ENCODE assay signal across 1 cellular context in genomic region chr3:186529204-186529999, GRCh38.
TF ChIP-seq lines count a peak whose summit lies in the region.

No MANE protein-coding gene starts in this region.

TF ChIP-seq in HepG2, 621 proteins besides CTCF, POLR2A, EP300 and RAD21:
- TF ChIP-seq POLR2AphosphoS2 (IDR thresholded peaks at IDR 0.05; ENCODE audit: low read depth, low read length) (no peak), FOXP1 (IDR thresholded peaks at IDR 0.05) (no peak), FOXP1 (CRISPR knock-in tag; IDR thresholded peaks at IDR 0.05) (no peak), CHD4 (IDR thresholded peaks at IDR 0.05; ENCODE audit: borderline replicate concordance, low read length) (no peak), HNF4A (CRISPR knock-in tag; IDR thresholded peaks at IDR 0.05) (peak; percentile 46), RFX5 (IDR thresholded peaks at IDR 0.05; ENCODE audit: low read depth, low read length) (no peak), HCFC1 (IDR thresholded peaks at IDR 0.05; ENCODE audit: low read depth, low read length) (no peak), ZNF891 (CRISPR knock-in tag; IDR thresholded peaks at IDR 0.05) (no peak), ZNF552 (CRISPR knock-in tag; IDR thresholded peaks at IDR 0.05; ENCODE audit: borderline replicate concordance) (no peak), RARA (CRISPR knock-in tag; IDR thresholded peaks at IDR 0.05) (no peak), FOXO1 (CRISPR knock-in tag; IDR thresholded peaks at IDR 0.05) (no peak), ZFP90 (CRISPR knock-in tag; IDR thresholded peaks at IDR 0.05; ENCODE audit: borderline replicate concordance) (no peak), NR2F6 (IDR thresholded peaks at IDR 0.05) (peak; percentile 40; the same call in 1 of the 2 replicates), NR2F6 (CRISPR knock-in tag; IDR thresholded peaks at IDR 0.05) (0 out of 2 replicates have a peak, but pooled peaks have one; percentile 37), ZFYVE20 (CRISPR knock-in tag; IDR thresholded peaks at IDR 0.05; ENCODE audit: borderline replicate concordance, low read depth) (no peak), NKX3-1 (CRISPR knock-in tag; IDR thresholded peaks at IDR 0.05) (no peak), ZSCAN20 (CRISPR knock-in tag; IDR thresholded peaks at IDR 0.05; ENCODE audit: borderline replicate concordance) (no peak), TFAP4 (IDR thresholded peaks at IDR 0.05; ENCODE audit: borderline replicate concordance, low read depth) (peak; percentile 86), ZBTB7A (CRISPR knock-in tag; IDR thresholded peaks at IDR 0.05) (no peak), U2AF2 (IDR thresholded peaks at IDR 0.05; ENCODE audit: low read depth, low read length) (no peak), YY1 (IDR thresholded peaks at IDR 0.05; ENCODE audit: insufficient read depth, insufficient replicate concordance, low read depth, low read length) (peak; percentile 52)
TF ChIP-seq in HepG2: peak in this region for 4.
